In the genomic region with DNA sequence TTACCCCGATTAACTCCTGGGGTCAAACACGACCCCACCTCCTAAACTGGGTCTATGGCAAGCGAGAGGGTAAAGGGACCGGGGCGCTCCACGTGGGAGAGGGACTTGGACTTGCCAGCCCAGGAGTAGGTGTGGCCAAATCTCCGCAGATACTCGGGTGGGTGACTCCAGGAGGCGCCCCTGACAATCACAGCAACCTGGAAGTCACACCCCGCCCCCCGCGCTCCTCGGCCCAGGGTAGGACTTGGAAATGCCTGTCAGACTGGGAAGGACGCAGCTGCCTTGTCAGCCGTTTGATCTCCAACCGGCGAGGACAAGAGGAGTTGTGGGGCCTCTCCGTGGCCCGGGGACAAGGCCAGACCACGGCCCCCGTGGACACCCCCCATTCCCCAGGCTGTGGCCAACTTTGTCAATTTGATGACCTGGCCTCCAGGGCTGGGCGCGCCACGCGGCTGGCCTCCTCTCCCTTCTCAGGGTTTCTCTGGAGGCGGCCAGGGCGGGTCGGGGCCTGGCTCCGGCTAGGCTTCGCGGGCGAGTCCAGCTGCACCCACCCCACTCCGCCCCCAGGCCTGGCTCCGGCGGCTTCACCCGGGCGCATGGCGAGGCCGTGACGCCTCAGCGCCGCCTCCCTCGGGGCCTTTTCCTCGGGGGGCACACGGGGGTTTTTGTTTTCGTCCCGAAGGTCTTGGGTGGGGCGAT, we compare ENCODE assay signal across 8 cellular contexts. TPM values are rescaled to one million over a fixed set of nuclear protein-coding genes. Genes with fewer than 3 reads are reported as not detected.
A peak's percentile ranks its signal among the peaks of the same experiment; 100 is the strongest.
DNase-seq lines count a peak whose midpoint lies in the region; ATAC-seq and TF ChIP-seq lines count a peak whose summit lies in the region.

No MANE protein-coding gene starts in this region.

- peaks cover 24% of the 10 kb centered on the region for H3K4me1 ChIP-seq in CD4-positive, alpha-beta memory T cell (ENCODE audit: insufficient read depth, low read length)
- H3K4me1 ChIP-seq in right lobe of liver, result peaks cover 0 to 35% (median 7%) of the 10 kb centered on the region in 4 donors
- H3K4me1 ChIP-seq in thoracic aorta (ENCODE audit: control insufficient read depth in 1 of 2, low read depth in 2 of 2), result peaks cover 17 to 41% of the 10 kb centered on the region in 2 donors

- peaks cover 17 to 43% (median 27%) of the 10 kb centered on the region in 4 donors for H3K4me1 Mint-ChIP-seq in CD4-positive, alpha-beta memory T cell
- H3K4me1 Mint-ChIP-seq in activated T-helper 17 cell treated with anti-CD3 and anti-CD28 coated beads, Interleukin-2, amount 50 U/mL, for 72 hours, result peaks cover 13% of the 10 kb centered on the region

- no peaks in the 10 kb centered on the region for H3K27me3 ChIP-seq in CD4-positive, alpha-beta memory T cell (ENCODE audit: insufficient read depth, low read length)
- peaks cover 7 to 34% of the 10 kb centered on the region in 2 donors for H3K27me3 ChIP-seq in right lobe of liver
- H3K27me3 ChIP-seq in thoracic aorta (replicated peaks; ENCODE audit: insufficient read depth), result peaks cover 5% of the 10 kb centered on the region

- peak overlapping the region; percentile 47 to 91 for H3K4me3 ChIP-seq in CD4-positive, alpha-beta memory T cell (ENCODE audit: low read length in 2 of 2)
- H3K4me3 ChIP-seq in right lobe of liver (no peak overlapping the region), thoracic aorta (peak overlapping the region; percentile 58)

- intact Hi-C loops in CD4-positive, alpha-beta memory T cell (cut with micrococcal nuclease), result loop anchor here (2.0 to 5.0 kb wide), 6 partner anchors 1046 to 1921 kb away; no protein-coding TSS in a partner anchor
- intact Hi-C loops in right lobe of liver (cut with DNase I), result no loop called here

- peaks cover 0 to 8% (median 1%) of the 10 kb centered on the region in 8 donors for H3K9me3 Mint-ChIP-seq in CD4-positive, alpha-beta memory T cell
- H3K9me3 Mint-ChIP-seq in activated T-helper 17 cell treated with anti-CD3 and anti-CD28 coated beads, Interleukin-2, amount 50 U/mL, for 72 hours, result no peaks in the 10 kb centered on the region

- no peak for TF ChIP-seq POLR2A in right lobe of liver (IDR thresholded peaks at IDR 0.05)

- peak; percentile 27 to 75 (median 35) for DNase-seq in CD4-positive, alpha-beta memory T cell
- DNase-seq in NCI-H1105 (lab: John Stamatoyannopoulos, UW) (peak; percentile 69), right lobe of liver (no peak), thoracic aorta (ENCODE audit: low spot score) (no peak), iPS-NIHi11 (ENCODE audit: low spot score) (no peak), NCI-H2196 (lab: John Stamatoyannopoulos, UW; ENCODE audit: unreplicated experiment) (no peak)

- 8% methylated on average over 13 of the region's 48 CpGs for WGBS in right lobe of liver (ENCODE audit: insufficient coverage, low coverage, low lambda C conversion rate, missing lambda C conversion rate)

- H3K36me3 ChIP-seq in CD4-positive, alpha-beta memory T cell (ENCODE audit: insufficient read depth, low read length), result no peaks in the 10 kb centered on the region
- H3K36me3 ChIP-seq in right lobe of liver, result no peaks in the 10 kb centered on the region
- H3K36me3 ChIP-seq in thoracic aorta, result no peaks in the 10 kb centered on the region

- CTCF ChIA-PET in CD4-positive, alpha-beta memory T cell (lab: Charles Lee; ENCODE audit: partially characterized antibody), result interaction anchor here (0.7 to 2.8 kb wide), 7 partner anchors 11 to 1295 kb away, joined by 3 to 40 read pairs (median 7); no protein-coding TSS in a partner anchor

- H3K9me3 ChIP-seq in CD4-positive, alpha-beta memory T cell (ENCODE audit: control insufficient read depth in 1 of 2, low read length in 2 of 2), result no peaks in the 10 kb centered on the region
- H3K9me3 ChIP-seq in right lobe of liver, result no peaks in the 10 kb centered on the region
- H3K9me3 ChIP-seq in thoracic aorta, result no peaks in the 10 kb centered on the region

- POLR2A ChIA-PET in CD4-positive, alpha-beta memory T cell (lab: Charles Lee; ENCODE audit: partially characterized antibody), result interaction anchor here (1.2 to 66.7 kb wide), 12 partner anchors 11 to 1817 kb away, joined by 3 to 6015 read pairs (median 21); no protein-coding TSS in a partner anchor

- H3K27me3 Mint-ChIP-seq in CD4-positive, alpha-beta memory T cell, result no peaks in the 10 kb centered on the region
- H3K27me3 Mint-ChIP-seq in activated T-helper 17 cell treated with anti-CD3 and anti-CD28 coated beads, Interleukin-2, amount 50 U/mL, for 72 hours, result no peaks in the 10 kb centered on the region

- peak overlapping the region; percentile 89 to 99 (median 96) for H3K27ac Mint-ChIP-seq in CD4-positive, alpha-beta memory T cell
- peak overlapping the region; percentile 98 for H3K27ac Mint-ChIP-seq in activated T-helper 17 cell treated with anti-CD3 and anti-CD28 coated beads, Interleukin-2, amount 50 U/mL, for 72 hours

- H3K4me3 Mint-ChIP-seq in CD4-positive, alpha-beta memory T cell, result peak overlapping the region; percentile 91 to 100 (median 98)
- peak overlapping the region; percentile 95 for H3K4me3 Mint-ChIP-seq in activated T-helper 17 cell treated with anti-CD3 and anti-CD28 coated beads, Interleukin-2, amount 50 U/mL, for 72 hours

- peaks cover 19 to 27% of the 10 kb centered on the region in 2 donors for H3K36me3 Mint-ChIP-seq in CD4-positive, alpha-beta memory T cell
- peaks cover 36% of the 10 kb centered on the region for H3K36me3 Mint-ChIP-seq in activated T-helper 17 cell treated with anti-CD3 and anti-CD28 coated beads, Interleukin-2, amount 50 U/mL, for 72 hours (ENCODE audit: low read depth)

- H3K27ac ChIP-seq in CD4-positive, alpha-beta memory T cell (ENCODE audit: low read depth, low read length), result peak overlapping the region; percentile 80
- H3K27ac ChIP-seq in right lobe of liver (no peak overlapping the region), thoracic aorta (no peak overlapping the region)

- ATAC-seq in activated T-helper 17 cell treated with anti-CD3 and anti-CD28 coated beads, Interleukin-2, amount 50 U/mL, for 72 hours (replicated peaks), result peak; percentile 8
- peak in 3 of 4 donors; percentile 8 to 30 (median 10) for ATAC-seq in right lobe of liver
- ATAC-seq in thoracic aorta (ENCODE audit: insufficient number of reproducible peaks, low FRiP score, low read depth), result no peak
- no peak for ATAC-seq in GM21576 (IDR thresholded peaks at IDR 0.05; ENCODE audit: unreplicated experiment)

- TF ChIP-seq CTCF in right lobe of liver (IDR thresholded peaks at IDR 0.05) (no peak), thoracic aorta (IDR thresholded peaks at IDR 0.05) (no peak)

RNA-seq across cellular contexts. Expression of a gene that starts 1.2 kb away (rescaled TPM):
- total RNA-seq in CD4-positive, alpha-beta memory T cell, result 100 to 1,000 TPM; 163 to 165 TPM
- 10 to 100 TPM in 1 of 2 donors, 1 to 10 TPM in 1; 2.6 to 11.6 TPM for polyA plus RNA-seq in CD4-positive, alpha-beta memory T cell
- 10 to 100 TPM; 51.4 to 52.9 TPM for total RNA-seq in activated T-helper 17 cell treated with anti-CD3 and anti-CD28 coated beads, Interleukin-2, amount 50 U/mL, for 72 hours
- under 1 TPM; 0.04 to 0.61 (median 0.24) TPM for total RNA-seq in right lobe of liver
- total RNA-seq in thoracic aorta, result 1 to 10 TPM in 1 of 2 donors, under 1 TPM in 1; 0.92 to 6.2 TPM

Comparison
In these comparisons a context has a peak if more than half of its experiments do, and no peak if none do; other contexts are left out.
1. DNase-seq: peak in CD4-positive, alpha-beta memory T cell (5 of 5) and NCI-H1105 (single experiment); none in right lobe of liver (0 of 3), thoracic aorta (single experiment), iPS-NIHi11 (single experiment) and NCI-H2196 (single experiment).
2. H3K4me3 ChIP-seq: peak in CD4-positive, alpha-beta memory T cell (2 of 2) and thoracic aorta (single experiment); none in right lobe of liver (0 of 3).
3. ATAC-seq: peak in activated T-helper 17 cell treated with anti-CD3 and anti-CD28 coated beads, Interleukin-2, amount 50 U/mL, for 72 hours (single experiment) and right lobe of liver (3 of 4); none in thoracic aorta (single experiment) and GM21576 (single experiment).
4. RNA of a gene that starts 1.2 kb away (total RNA-seq): 163 to 165 TPM in CD4-positive, alpha-beta memory T cell and 51.4 to 52.9 TPM in activated T-helper 17 cell treated with anti-CD3 and anti-CD28 coated beads, Interleukin-2, amount 50 U/mL, for 72 hours; 0.92 to 6.2 TPM in thoracic aorta and 0.04 to 0.61 TPM in right lobe of liver; every median in the first group is over 4 times any median in the second.